ENCODE assay signal across 18 cellular contexts in genomic region chr4:4717692-4718091, GRCh38.
A peak's percentile ranks its signal among the peaks of the same experiment; 100 is the strongest.
DNase-seq lines count a peak whose midpoint lies in the region; ATAC-seq and TF ChIP-seq lines count a peak whose summit lies in the region.
"Had no signal": no experiment of that assay in that cellular context is flagged by ENCODE, and none has a peak within 500 bp of the region (broad histone marks: within the 10 kb centered on the region; RNA-seq: fewer than 3 reads in every experiment).

No MANE protein-coding gene starts in this region.

- H3K4me3 Mint-ChIP-seq in type B pancreatic cell: peak overlapping the region; percentile 37
- H3K4me3 Mint-ChIP-seq: B cell; CD4-positive, CD25-positive, alpha-beta regulatory T cell; IgD-negative memory B cell had no signal

- DNase-seq in HT1080 (ENCODE audit: low read depth): peak; percentile 22
- no peak for DNase-seq in RWPE2 (ENCODE audit: low spot score)
- DNase-seq in foreskin keratinocyte: peak; percentile 16 to 29
- no peak for DNase-seq in type B pancreatic cell (ENCODE audit: extremely low spot score, unreplicated experiment)
- DNase-seq in NCI-H2227 (lab: John Stamatoyannopoulos, UW; ENCODE audit: unreplicated experiment): no peak
- DNase-seq in T-helper 1 cell: no peak
- no peak for DNase-seq in NOMO-1 treated with DMSO at 0.1 percent for 48 hours (lab: John Stamatoyannopoulos, UW; ENCODE audit: unreplicated experiment)
- DNase-seq: CD4-positive, CD25-positive, alpha-beta regulatory T cell; DMS153; HCEC 1CT; NCI-H187; NCI-H446; Right ventricle myocardium superior had no signal

- peaks cover 5% of the 10 kb centered on the region for H3K36me3 Mint-ChIP-seq in type B pancreatic cell

- H3K27me3 ChIP-seq in RWPE2 (ENCODE audit: insufficient read depth, poor library complexity, severe bottlenecking): no peaks in the 10 kb centered on the region
- H3K27me3 ChIP-seq in foreskin keratinocyte: no peaks in the 10 kb centered on the region

- H3K4me1 ChIP-seq in RWPE2 (ENCODE audit: insufficient read depth, poor library complexity, severe bottlenecking): no peaks in the 10 kb centered on the region
- H3K4me1 ChIP-seq in foreskin keratinocyte: no peaks in the 10 kb centered on the region

- H3K9me3 ChIP-seq in RWPE2 (ENCODE audit: severe bottlenecking): no peaks in the 10 kb centered on the region
- H3K9me3 ChIP-seq: Caco-2 had no signal

- no peak overlapping the region for H3K4me3 ChIP-seq in RWPE2 (ENCODE audit: severe bottlenecking)
- H3K4me3 ChIP-seq: SK-N-MC had no signal

- no peaks in the 10 kb centered on the region for H3K27me3 Mint-ChIP-seq in type B pancreatic cell
- H3K27me3 Mint-ChIP-seq: B cell; CD4-positive, CD25-positive, alpha-beta regulatory T cell; IgD-negative memory B cell had no signal

- ATAC-seq in RWPE2 (ENCODE audit: low read depth) (peak; percentile 52; the same call in 2 of the 3 replicates), foreskin keratinocyte (no peak)
- ATAC-seq: Panc1 had no signal

- H3K27ac Mint-ChIP-seq in type B pancreatic cell: peak overlapping the region; percentile 83
- H3K27ac Mint-ChIP-seq: B cell; CD4-positive, CD25-positive, alpha-beta regulatory T cell; IgD-negative memory B cell had no signal

- no peaks in the 10 kb centered on the region for H3K36me3 ChIP-seq in RWPE2 (ENCODE audit: low read depth)

- H3K4me1 Mint-ChIP-seq in type B pancreatic cell (ENCODE audit: unreplicated experiment): peaks cover 28% of the 10 kb centered on the region
- H3K4me1 Mint-ChIP-seq: B cell; CD4-positive, CD25-positive, alpha-beta regulatory T cell had no signal

- TF ChIP-seq CTCF in RWPE2 (IDR thresholded peaks at IDR 0.05; ENCODE audit: poor library complexity, severe bottlenecking): no peak
- no peak for TF ChIP-seq CTCF in foreskin keratinocyte (conservative IDR thresholded peaks at IDR 0.05)
- TF ChIP-seq CTCF in type B pancreatic cell (conservative IDR thresholded peaks at IDR 0.05): no peak

- H3K27ac ChIP-seq in RWPE2 (ENCODE audit: poor library complexity, severe bottlenecking) (no peak overlapping the region), foreskin keratinocyte (no peak overlapping the region)
- H3K27ac ChIP-seq: SK-N-MC had no signal

- peaks cover 5% of the 10 kb centered on the region for H3K9me3 Mint-ChIP-seq in type B pancreatic cell

Comparison
In these comparisons a context has a peak if more than half of its experiments do, and no peak if none do; other contexts are left out.
1. DNase-seq: peak in HT1080 (single experiment) and foreskin keratinocyte (2 of 2); none in RWPE2 (single experiment), type B pancreatic cell (single experiment), NCI-H2227 (single experiment), T-helper 1 cell (0 of 5) and NOMO-1 treated with DMSO at 0.1 percent for 48 hours (single experiment).